1 cellular context compared by ENCODE assay signal in genomic region chr7:93231264-93231663, GRCh38.
TF ChIP-seq lines count a peak whose summit lies in the region.

No MANE protein-coding gene starts in this region.

TF ChIP-seq in GM12878, 131 proteins besides CTCF, POLR2A, EP300 and RAD21 (continued from another document):
- TF ChIP-seq TAF1 (IDR thresholded peaks at IDR 0.05; ENCODE audit: borderline replicate concordance, low read depth, low read length) (no peak), TBL1XR1 (IDR thresholded peaks at IDR 0.05; ENCODE audit: low read depth, low read length) (no peak), NR2C1 (IDR thresholded peaks at IDR 0.05) (no peak), NFXL1 (IDR thresholded peaks at IDR 0.05; ENCODE audit: borderline replicate concordance) (no peak), ZNF217 (IDR thresholded peaks at IDR 0.05) (no peak)
